ENCODE assay signal across 24 cellular contexts in genomic region chr5:72300590-72301339, GRCh38. TPM values are rescaled to one million over a fixed set of nuclear protein-coding genes. Genes with fewer than 3 reads are reported as not detected.
DNase-seq lines count a peak whose midpoint lies in the region; ATAC-seq and TF ChIP-seq lines count a peak whose summit lies in the region.
"Had no signal": no experiment of that assay in that cellular context is flagged by ENCODE, and none has a peak within 500 bp of the region (broad histone marks: within the 10 kb centered on the region; RNA-seq: fewer than 3 reads in every experiment).

No MANE protein-coding gene starts in this region.

- no peak overlapping the region for H2AFZ ChIP-seq in KMS-11 (ENCODE audit: low read depth)

- peak overlapping the region; percentile 14 for H3K27ac Mint-ChIP-seq in activated B cell treated with CpG ODN at 0.5 μM for 24 hours
- H3K27ac Mint-ChIP-seq in stimulated activated naive B cell treated with anti-CD40 and anti-IgM and Interleukin-4, amounts not matched to agents 10 μg/mL and 1 μg/mL and 100 μg/mL, for 72 hours, result peak overlapping the region; percentile 56
- H3K27ac Mint-ChIP-seq: activated CD4-positive, alpha-beta memory T cell treated with anti-CD3 and anti-CD28 coated beads, Interleukin-2, amount 10 ng/mL, durations not matched to agents 7 days and 5 days had no signal

- H3K9me3 Mint-ChIP-seq in activated B cell treated with CpG ODN at 0.5 μM for 24 hours, result no peaks in the 10 kb centered on the region
- peaks cover 7 to 13% of the 10 kb centered on the region in 2 donors for H3K9me3 Mint-ChIP-seq in stimulated activated naive B cell treated with anti-CD40 and anti-IgM and Interleukin-4, amounts not matched to agents 10 μg/mL and 1 μg/mL and 100 μg/mL, for 72 hours
- H3K9me3 Mint-ChIP-seq: activated CD4-positive, alpha-beta memory T cell treated with anti-CD3 and anti-CD28 coated beads, Interleukin-2, amount 10 ng/mL, durations not matched to agents 7 days and 5 days; activated naive CD4-positive, alpha-beta T cell treated with anti-CD3 and anti-CD28 coated beads, Interleukin-2, amount 50 U/mL, for 72 hours; HFFc6; naive thymus-derived CD8-positive, alpha-beta T cell had no signal

- no peaks in the 10 kb centered on the region for H4K20me1 ChIP-seq in KMS-11 (ENCODE audit: insufficient read depth)

- H3K27me3 Mint-ChIP-seq in activated B cell treated with CpG ODN at 0.5 μM for 24 hours, result no peaks in the 10 kb centered on the region
- H3K27me3 Mint-ChIP-seq in stimulated activated naive B cell treated with anti-CD40 and anti-IgM and Interleukin-4, amounts not matched to agents 10 μg/mL and 1 μg/mL and 100 μg/mL, for 72 hours, result no peaks in the 10 kb centered on the region
- H3K27me3 Mint-ChIP-seq: activated CD4-positive, alpha-beta memory T cell treated with anti-CD3 and anti-CD28 coated beads, Interleukin-2, amount 10 ng/mL, durations not matched to agents 7 days and 5 days; naive thymus-derived CD8-positive, alpha-beta T cell had no signal

- H3K4me1 ChIP-seq in KMS-11 (ENCODE audit: low read depth, poor library complexity, severe bottlenecking), result peaks cover 97% of the 10 kb centered on the region
- H3K4me1 ChIP-seq: body of pancreas had no signal

- peaks cover 18% of the 10 kb centered on the region for H3K36me3 Mint-ChIP-seq in activated B cell treated with CpG ODN at 0.5 μM for 24 hours (ENCODE audit: low read depth)
- H3K36me3 Mint-ChIP-seq in stimulated activated naive B cell treated with anti-CD40 and anti-IgM and Interleukin-4, amounts not matched to agents 10 μg/mL and 1 μg/mL and 100 μg/mL, for 72 hours, result peaks cover 39 to 68% of the 10 kb centered on the region in 2 donors

- peaks cover 64% of the 10 kb centered on the region for H3K79me2 ChIP-seq in KMS-11 (ENCODE audit: insufficient read depth, low read depth)

- peak overlapping the region; percentile 48; the same call in 1 of the 2 replicates for H3K27ac ChIP-seq in KMS-11
- H3K27ac ChIP-seq: body of pancreas, gastroesophageal sphincter, stomach, WERI-Rb-1 had no signal

- TF ChIP-seq CTCF in KMS-11 (conservative IDR thresholded peaks at IDR 0.05; ENCODE audit: low read depth, low read length), result no peak
- TF ChIP-seq CTCF in activated B cell treated with CpG ODN at 0.5 μM for 24 hours (IDR thresholded peaks at IDR 0.05), result no peak
- TF ChIP-seq CTCF in fibroblast of pulmonary artery (IDR thresholded peaks at IDR 0.05; ENCODE audit: low read length, missing control alignments), result peak; percentile 6

- H3K4me3 ChIP-seq in KMS-11 (IDR thresholded peaks at IDR 0.05; ENCODE audit: insufficient read depth, low read depth, low read length) (no peak overlapping the region), fibroblast of pulmonary artery (replicated peaks; ENCODE audit: low read depth, low read length) (no peak overlapping the region)
- H3K4me3 ChIP-seq: body of pancreas, gastroesophageal sphincter, stomach had no signal

- no peaks in the 10 kb centered on the region for H3K36me3 ChIP-seq in KMS-11 (ENCODE audit: insufficient read depth)

- intact Hi-C loops in activated B cell treated with CpG ODN at 0.5 μM for 24 hours (cut with micrococcal nuclease), result loop anchor here (1.0 to 10.0 kb wide), 2 partner anchors 7 to 646 kb away; no protein-coding TSS in a partner anchor

- H3K27me3 ChIP-seq in KMS-11 (ENCODE audit: insufficient read depth, low read depth), result no peaks in the 10 kb centered on the region
- H3K27me3 ChIP-seq: body of pancreas, gastroesophageal sphincter, stomach had no signal

- ATAC-seq in activated B cell treated with CpG ODN at 0.5 μM for 24 hours (ENCODE audit: low read depth) (no peak), HG02981 (IDR thresholded peaks at IDR 0.05; ENCODE audit: unreplicated experiment) (no peak), HG03432 (IDR thresholded peaks at IDR 0.05; ENCODE audit: unreplicated experiment) (no peak)
- ATAC-seq in stimulated activated naive B cell treated with anti-CD40 and anti-IgM and Interleukin-4, amounts not matched to agents 10 μg/mL and 1 μg/mL and 100 μg/mL, for 72 hours (replicated peaks), result no peak
- ATAC-seq: activated naive CD4-positive, alpha-beta T cell treated with anti-CD3 and anti-CD28 coated beads, Interleukin-2, amount 50 U/mL, for 72 hours; body of pancreas; gastroesophageal sphincter; naive thymus-derived CD8-positive, alpha-beta T cell had no signal

- H3K4me2 ChIP-seq in KMS-11, result peak overlapping the region; percentile 19

- no peak for DNase-seq in activated B cell treated with CpG ODN at 0.5 μM for 24 hours
- peak; percentile 21 for DNase-seq in fibroblast of pulmonary artery (ENCODE audit: low read depth)
- no peak for DNase-seq in stimulated activated naive B cell treated with anti-CD40 and anti-IgM and Interleukin-4, amounts not matched to agents 10 μg/mL and 1 μg/mL and 100 μg/mL, for 72 hours
- no peak for DNase-seq in COLO668 (lab: John Stamatoyannopoulos, UW; ENCODE audit: unreplicated experiment)
- no peak for DNase-seq in amniotic stem cell (lab: John Stamatoyannopoulos, UW)
- DNase-seq: activated CD4-positive, alpha-beta memory T cell treated with anti-CD3 and anti-CD28 coated beads, Interleukin-2, amount 10 ng/mL, durations not matched to agents 7 days and 5 days; activated T-cell treated with anti-CD3 and anti-CD28 coated beads, Interleukin-2, amount 50 U/mL, for 1 hour; body of pancreas; Calu3; cortex of kidney; HFFc6; KG1; naive thymus-derived CD8-positive, alpha-beta T cell; NCI-H1092; SHP77; stimulated activated CD4-positive, alpha-beta T cell treated with anti-CD3 and anti-CD28 coated beads, Interleukin-2, amount 100 ng/mL, for 24 hours; stomach; T-helper 1 cell; WERI-Rb-1 had no signal

- peaks cover 95% of the 10 kb centered on the region for H3K4me1 Mint-ChIP-seq in activated B cell treated with CpG ODN at 0.5 μM for 24 hours
- H3K4me1 Mint-ChIP-seq in stimulated activated naive B cell treated with anti-CD40 and anti-IgM and Interleukin-4, amounts not matched to agents 10 μg/mL and 1 μg/mL and 100 μg/mL, for 72 hours, result peaks cover 46 to 82% of the 10 kb centered on the region in 2 donors

- POLR2A ChIA-PET in activated B cell treated with CpG ODN at 0.5 μM for 24 hours (lab: Charles Lee), result interaction anchor here (2.4 to 3.6 kb wide), 2 partner anchors 7 to 19 kb away, joined by 10 to 19 read pairs; partner anchors contain the start of genes MRPS27 and PTCD2

- H3K4me3 Mint-ChIP-seq in activated B cell treated with CpG ODN at 0.5 μM for 24 hours, result peak overlapping the region; percentile 29
- H3K4me3 Mint-ChIP-seq in stimulated activated naive B cell treated with anti-CD40 and anti-IgM and Interleukin-4, amounts not matched to agents 10 μg/mL and 1 μg/mL and 100 μg/mL, for 72 hours, result no peak overlapping the region
- H3K4me3 Mint-ChIP-seq: activated CD4-positive, alpha-beta memory T cell treated with anti-CD3 and anti-CD28 coated beads, Interleukin-2, amount 10 ng/mL, durations not matched to agents 7 days and 5 days; HFFc6 had no signal

- no peak overlapping the region for H3K9ac ChIP-seq in KMS-11

- CTCF ChIA-PET in activated B cell treated with CpG ODN at 0.5 μM for 24 hours (lab: Charles Lee), result no interaction called here

RNA-seq across cellular contexts. Expression of gene MRPS27, which starts 19.3 kb away (rescaled TPM):
- 69.2 and 71.6 TPM in 2 replicates for total RNA-seq in activated B cell treated with CpG ODN at 0.5 μM for 24 hours

RNA-seq across cellular contexts. Expression of gene PTCD2, which starts 19.4 kb away (rescaled TPM):
- 6.2 and 8.9 TPM in 2 replicates for total RNA-seq in activated B cell treated with CpG ODN at 0.5 μM for 24 hours
